In the genomic region with DNA sequence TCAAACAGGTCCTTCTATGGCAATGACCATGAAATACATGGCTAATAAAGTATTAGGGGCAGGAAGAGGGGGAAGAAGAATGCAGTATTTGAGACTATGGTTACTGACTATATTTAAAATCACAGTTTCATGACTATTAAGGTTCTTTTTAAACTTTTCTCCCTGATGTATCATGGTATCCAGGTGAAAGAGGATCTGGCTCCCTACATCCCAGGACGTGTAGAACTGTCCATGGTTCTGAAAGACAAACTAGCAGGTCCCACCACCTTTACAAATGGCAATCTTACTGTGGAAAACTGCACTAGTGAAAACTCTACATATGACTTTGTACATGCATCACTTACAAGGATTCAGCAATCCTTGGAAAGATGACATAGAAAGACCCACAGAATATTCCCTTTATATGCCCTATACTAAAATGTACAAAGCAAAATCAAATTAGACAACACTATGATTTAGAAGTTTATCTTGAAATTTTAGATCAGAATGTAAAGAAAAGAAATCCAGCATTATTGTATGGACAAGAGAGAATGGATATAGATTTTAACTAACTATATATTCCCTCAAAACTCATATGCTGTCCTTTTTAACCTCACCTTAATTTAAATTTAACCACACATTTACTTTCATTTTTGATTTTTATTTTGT, we compare ENCODE assay signal across 1 cellular context.
TF ChIP-seq lines count a peak whose summit lies in the region.

No MANE protein-coding gene starts in this region.

TF ChIP-seq in IMR-90, 13 proteins besides CTCF, POLR2A, EP300 and RAD21:
- TF ChIP-seq MXI1 (IDR thresholded peaks at IDR 0.05; ENCODE audit: borderline replicate concordance, low read depth, low read length) (no peak), MAFK (IDR thresholded peaks at IDR 0.05; ENCODE audit: low read depth, low read length) (no peak), NFE2L2 (IDR thresholded peaks at IDR 0.05; ENCODE audit: low read depth, low read length) (no peak), CEBPB (IDR thresholded peaks at IDR 0.05; ENCODE audit: low read depth, low read length) (no peak), MAZ (IDR thresholded peaks at IDR 0.05; ENCODE audit: borderline replicate concordance, low read depth, low read length) (no peak)
- TF ChIP-seq, protein P1, sequence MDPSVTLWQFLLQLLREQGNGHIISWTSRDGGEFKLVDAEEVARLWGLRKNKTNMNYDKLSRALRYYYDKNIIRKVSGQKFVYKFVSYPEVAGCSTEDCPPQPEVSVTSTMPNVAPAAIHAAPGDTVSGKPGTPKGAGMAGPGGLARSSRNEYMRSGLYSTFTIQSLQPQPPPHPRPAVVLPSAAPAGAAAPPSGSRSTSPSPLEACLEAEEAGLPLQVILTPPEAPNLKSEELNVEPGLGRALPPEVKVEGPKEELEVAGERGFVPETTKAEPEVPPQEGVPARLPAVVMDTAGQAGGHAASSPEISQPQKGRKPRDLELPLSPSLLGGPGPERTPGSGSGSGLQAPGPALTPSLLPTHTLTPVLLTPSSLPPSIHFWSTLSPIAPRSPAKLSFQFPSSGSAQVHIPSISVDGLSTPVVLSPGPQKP (IDR thresholded peaks at IDR 0.05; ENCODE audit: borderline replicate concordance, low read depth, low read length) = no peak
TF ChIP-seq in IMR-90: peak in this region for 0.
